Comparison of ENCODE assay signal across 1 cellular context in the genomic region with DNA sequence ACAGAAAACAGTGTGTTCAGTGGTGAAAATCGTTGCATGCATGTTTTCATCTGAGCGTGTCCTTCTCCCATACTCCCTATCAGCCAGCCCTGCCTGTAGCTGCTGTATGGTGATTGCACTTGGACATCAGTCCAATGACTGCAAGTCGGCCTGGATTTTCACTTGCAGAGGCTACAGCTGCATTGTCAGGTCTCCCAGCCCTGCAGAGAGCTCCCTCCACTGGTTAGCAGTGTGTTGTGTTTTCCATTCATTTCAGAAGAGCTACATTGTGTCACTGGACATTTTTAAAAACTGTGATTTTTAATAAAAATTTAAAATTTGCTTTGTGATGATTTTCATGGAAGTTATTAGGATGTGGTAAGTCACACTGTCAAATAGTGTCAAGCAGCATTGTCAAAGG.
TF ChIP-seq lines count a peak whose summit lies in the region.

No MANE protein-coding gene starts in this region.

TF ChIP-seq in WTC11, 78 proteins besides CTCF, POLR2A, EP300 and RAD21 (continued from another document):
- TF ChIP-seq, protein P1, sequence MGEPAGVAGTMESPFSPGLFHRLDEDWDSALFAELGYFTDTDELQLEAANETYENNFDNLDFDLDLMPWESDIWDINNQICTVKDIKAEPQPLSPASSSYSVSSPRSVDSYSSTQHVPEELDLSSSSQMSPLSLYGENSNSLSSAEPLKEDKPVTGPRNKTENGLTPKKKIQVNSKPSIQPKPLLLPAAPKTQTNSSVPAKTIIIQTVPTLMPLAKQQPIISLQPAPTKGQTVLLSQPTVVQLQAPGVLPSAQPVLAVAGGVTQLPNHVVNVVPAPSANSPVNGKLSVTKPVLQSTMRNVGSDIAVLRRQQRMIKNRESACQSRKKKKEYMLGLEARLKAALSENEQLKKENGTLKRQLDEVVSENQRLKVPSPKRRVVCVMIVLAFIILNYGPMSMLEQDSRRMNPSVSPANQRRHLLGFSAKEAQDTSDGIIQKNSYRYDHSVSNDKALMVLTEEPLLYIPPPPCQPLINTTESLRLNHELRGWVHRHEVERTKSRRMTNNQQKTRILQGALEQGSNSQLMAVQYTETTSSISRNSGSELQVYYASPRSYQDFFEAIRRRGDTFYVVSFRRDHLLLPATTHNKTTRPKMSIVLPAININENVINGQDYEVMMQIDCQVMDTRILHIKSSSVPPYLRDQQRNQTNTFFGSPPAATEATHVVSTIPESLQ (CRISPR knock-in tag; IDR thresholded peaks at IDR 0.05): no peak
- TF ChIP-seq, protein P2, sequence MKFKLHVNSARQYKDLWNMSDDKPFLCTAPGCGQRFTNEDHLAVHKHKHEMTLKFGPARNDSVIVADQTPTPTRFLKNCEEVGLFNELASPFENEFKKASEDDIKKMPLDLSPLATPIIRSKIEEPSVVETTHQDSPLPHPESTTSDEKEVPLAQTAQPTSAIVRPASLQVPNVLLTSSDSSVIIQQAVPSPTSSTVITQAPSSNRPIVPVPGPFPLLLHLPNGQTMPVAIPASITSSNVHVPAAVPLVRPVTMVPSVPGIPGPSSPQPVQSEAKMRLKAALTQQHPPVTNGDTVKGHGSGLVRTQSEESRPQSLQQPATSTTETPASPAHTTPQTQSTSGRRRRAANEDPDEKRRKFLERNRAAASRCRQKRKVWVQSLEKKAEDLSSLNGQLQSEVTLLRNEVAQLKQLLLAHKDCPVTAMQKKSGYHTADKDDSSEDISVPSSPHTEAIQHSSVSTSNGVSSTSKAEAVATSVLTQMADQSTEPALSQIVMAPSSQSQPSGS (CRISPR knock-in tag; IDR thresholded peaks at IDR 0.05; ENCODE audit: borderline replicate concordance, low read depth): no peak
- TF ChIP-seq ZNF317 (CRISPR knock-in tag; IDR thresholded peaks at IDR 0.05; ENCODE audit: borderline replicate concordance, low read depth): no peak
